ENCODE assay signal across 17 cellular contexts in the genomic region with DNA sequence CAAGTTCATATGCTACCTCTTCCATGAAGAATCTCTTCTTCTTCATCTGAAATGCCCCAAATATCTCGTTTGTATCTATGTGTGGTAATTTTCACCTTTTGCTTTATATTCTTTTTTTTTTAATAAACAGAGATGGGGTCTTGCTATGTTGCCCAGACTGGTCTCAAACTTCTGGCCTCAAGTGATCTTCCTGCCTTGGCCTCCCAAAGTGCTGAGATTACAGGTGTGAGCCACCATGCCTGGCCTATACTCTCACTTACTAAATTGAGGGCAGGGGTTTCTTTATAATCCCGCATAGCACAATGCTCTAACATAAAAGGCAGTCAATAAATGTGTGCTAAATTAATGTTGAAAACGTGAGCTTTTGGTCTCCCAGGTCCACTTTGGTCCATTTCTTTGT. TPM values are rescaled to one million over a fixed set of nuclear protein-coding genes. Genes with fewer than 3 reads are reported as not detected.
DNase-seq lines count a peak whose midpoint lies in the region; ATAC-seq, FAIRE-seq and TF ChIP-seq lines count a peak whose summit lies in the region.
"Had no signal": no experiment of that assay in that cellular context is flagged by ENCODE, and none has a peak within 500 bp of the region (broad histone marks: within the 10 kb centered on the region; RNA-seq: fewer than 3 reads in every experiment).

No MANE protein-coding gene starts in this region.

- peak overlapping the region; percentile 71 to 74; a peak in 5 of 6 replicates for H3K27ac ChIP-seq in A549
- H3K27ac ChIP-seq in H1 (ENCODE audit: low read depth, low read length), result no peak overlapping the region
- H3K27ac ChIP-seq in substantia nigra (ENCODE audit: low read depth, low read length, poor library complexity, severe bottlenecking), result no peak overlapping the region
- H3K27ac ChIP-seq: BLaER1 treated with 17β-estradiol and CSF1 and Interleukin-3, amounts not matched to agents 10 nM and 100 nM had no signal

- H3K4me1 ChIP-seq in A549, result peaks cover 88% of the 10 kb centered on the region
- H3K4me1 ChIP-seq in Caco-2, result peaks cover 96% of the 10 kb centered on the region
- peaks cover 3 to 18% (median 6%) of the 10 kb centered on the region in 4 experiments; a peak in 5 of 7 replicates for H3K4me1 ChIP-seq in H1 (replicated peaks in 1 of 4; ENCODE audit: control insufficient read depth in 3 of 4, insufficient read depth in 4 of 4, low read length in 3 of 4)

- H3K4me2 ChIP-seq in A549 (no peak overlapping the region), H1 (ENCODE audit: insufficient read depth in 1 of 2, low read depth in 2 of 2, low read length in 2 of 2) (no peak overlapping the region)
- H3K4me2 ChIP-seq: BLaER1 treated with 17β-estradiol and CSF1 and Interleukin-3, amounts not matched to agents 10 nM and 100 nM; GM23338 had no signal

- no peak overlapping the region for H2BK120ac ChIP-seq in H1 (replicated peaks; ENCODE audit: low read depth, low read length)

- H3K36me3 ChIP-seq in Caco-2 (ENCODE audit: control insufficient read depth, insufficient read depth, low read length) (peaks cover 2% of the 10 kb centered on the region; the same call in 1 of the 2 replicates), H1 (ENCODE audit: control insufficient read depth in 2 of 4, insufficient read depth in 4 of 4, low read length in 3 of 4) (no peaks in the 10 kb centered on the region)
- H3K36me3 ChIP-seq: BLaER1 treated with 17β-estradiol and CSF1 and Interleukin-3, amounts not matched to agents 10 nM and 100 nM had no signal

- no peak overlapping the region for H2BK12ac ChIP-seq in H1 (ENCODE audit: low read depth, low read length)

- H3K4ac ChIP-seq in H1 (replicated peaks; ENCODE audit: insufficient read length, low read depth, low read length), result no peak overlapping the region

- WGBS in A549 (ENCODE audit: missing lambda C conversion rate), result 78% methylated on average over 3 of the region's 3 CpGs
- WGBS in H1 (ENCODE audit: extremely low coverage in 1 of 2, insufficient coverage in 1 of 2, insufficient read length in 1 of 2, insufficient replicate concordance in 2 of 2, low coverage in 1 of 2, low lambda C conversion rate in 2 of 2, missing lambda C conversion rate in 1 of 2), 2 experiments, result 86% methylated on average over 3 of the region's 3 CpGs; no CpG with 5 or more reads in 1 of the 2 experiments

- TF ChIP-seq RAD21 in A549 (conservative IDR thresholded peaks at IDR 0.05 in 1 of 2, IDR thresholded peaks at IDR 0.05 in 1 of 2) (no peak), H1 (IDR thresholded peaks at IDR 0.05 in 1 of 2, conservative IDR thresholded peaks at IDR 0.05 in 1 of 2; ENCODE audit: low read depth in 2 of 2, low read length in 2 of 2) (no peak)

- peaks cover 70% of the 10 kb centered on the region for H3K36me3 Mint-ChIP-seq in Caco-2 (ENCODE audit: insufficient read depth, unreplicated experiment)

- no peak for TF ChIP-seq EP300 in A549 (IDR thresholded peaks at IDR 0.05)
- TF ChIP-seq EP300 in H1 (IDR thresholded peaks at IDR 0.05; ENCODE audit: borderline replicate concordance in 1 of 2, low read depth in 2 of 2, low read length in 2 of 2), result no peak

- H4K5ac ChIP-seq in H1 (ENCODE audit: insufficient read length, low read depth, low read length), result no peak overlapping the region

- H2BK15ac ChIP-seq in H1 (ENCODE audit: low read length), result 0 out of 2 replicates have a peak overlapping the region, but pooled peaks have one; percentile 36

- BruUV-seq in Caco-2 (replicated peaks; lab: Mats Ljungman, UMichigan), result no TSS peak

- H4K20me1 ChIP-seq in H1 (replicated peaks in 1 of 2; ENCODE audit: control insufficient read depth in 1 of 2, insufficient read depth in 2 of 2, low read length in 2 of 2), result no peaks in the 10 kb centered on the region
- H4K20me1 ChIP-seq: BLaER1 treated with 17β-estradiol and CSF1 and Interleukin-3, amounts not matched to agents 10 nM and 100 nM had no signal

- DNase-seq in A549 (ENCODE audit: low read depth in 1 of 2, low spot score in 1 of 2) (no peak), Caco-2 (no peak), H1 (ENCODE audit: low read depth in 1 of 2, low spot score in 2 of 2) (no peak), substantia nigra (lab: John Stamatoyannopoulos, UW) (no peak), GM03348 (ENCODE audit: low spot score) (no peak), NCI-H345 (lab: John Stamatoyannopoulos, UW) (no peak)
- DNase-seq: CD4-positive, CD25-positive, alpha-beta regulatory T cell; CD8-positive, alpha-beta memory T cell; COR-L47; H9 had no signal

- no peak for ATAC-seq in A549
- ATAC-seq: GM23338 had no signal

- H3K4me1 Mint-ChIP-seq in Caco-2 (ENCODE audit: low read depth, unreplicated experiment), result peaks cover 73% of the 10 kb centered on the region

- FAIRE-seq in A549 (lab: Jason Lieb, UNC), result no peak
- no peak for FAIRE-seq in H1 (lab: Jason Lieb, UNC)
- FAIRE-seq: D721Med, G401.6, GM12892, GM18507 had no signal

- H3K79me1 ChIP-seq in H1 (ENCODE audit: low read depth, low read length), result no peaks in the 10 kb centered on the region

- no peak overlapping the region for H4K8ac ChIP-seq in H1 (ENCODE audit: extremely low read depth, insufficient read depth, low read length)

- CTCF ChIA-PET in A549 (lab: Yijun Ruan, JAX), result interaction anchor here (1.5 to 1.9 kb wide), 2 partner anchors 13 to 16 kb away, joined by 5 to 6 read pairs; no protein-coding TSS in a partner anchor
- CTCF ChIA-PET in Caco-2 (lab: Charles Lee), result no interaction called here
- CTCF ChIA-PET in H1 (lab: Charles Lee; ENCODE audit: partially characterized antibody), result no interaction called here

- H3K4me3 ChIP-seq in A549 (no peak overlapping the region), Caco-2 (ENCODE audit: low read depth, low read length) (no peak overlapping the region), H1 (ENCODE audit: extremely low read depth in 1 of 4, insufficient read depth in 2 of 4, low read depth in 3 of 4, low read length in 4 of 4) (no peak overlapping the region)
- H3K4me3 ChIP-seq: BLaER1 treated with 17β-estradiol and CSF1 and Interleukin-3, amounts not matched to agents 10 nM and 100 nM; GM23338 had no signal

- H3K23me2 ChIP-seq in H1 (ENCODE audit: low read depth, low read length), result no peaks in the 10 kb centered on the region

- H3K4me3 Mint-ChIP-seq in Caco-2 (ENCODE audit: unreplicated experiment), result no peak overlapping the region
- H3K4me3 Mint-ChIP-seq: CD4-positive, CD25-positive, alpha-beta regulatory T cell; GM23338; H9 had no signal

- no peak overlapping the region for H3K23ac ChIP-seq in H1 (ENCODE audit: insufficient read length)

- no peaks in the 10 kb centered on the region for H3K79me2 ChIP-seq in H1 (ENCODE audit: control insufficient read depth in 1 of 2, insufficient read depth in 2 of 2, low read length in 2 of 2)

- no peak overlapping the region for H3K18ac ChIP-seq in H1 (ENCODE audit: extremely low read depth, low read length)

- no peak overlapping the region for H3K9ac ChIP-seq in H1 (replicated peaks in 1 of 4; ENCODE audit: extremely low read depth in 1 of 4, low read depth in 3 of 4, low read length in 3 of 4)
- H3K9ac ChIP-seq: BLaER1 treated with 17β-estradiol and CSF1 and Interleukin-3, amounts not matched to agents 10 nM and 100 nM had no signal

- TF ChIP-seq POLR2A in A549 (IDR thresholded peaks at IDR 0.05; ENCODE audit: low read length) (no peak), H1 (IDR thresholded peaks at IDR 0.05; ENCODE audit: control extremely low read depth in 1 of 2, low read depth in 2 of 2, low read length in 2 of 2) (no peak)

- H3K9me3 ChIP-seq in A549, result no peaks in the 10 kb centered on the region
- H3K9me3 ChIP-seq in Caco-2, result no peaks in the 10 kb centered on the region
- no peaks in the 10 kb centered on the region for H3K9me3 ChIP-seq in H1 (ENCODE audit: insufficient read depth in 2 of 2, low read depth in 1 of 2, low read length in 1 of 2)
- H3K9me3 ChIP-seq: BLaER1 treated with 17β-estradiol and CSF1 and Interleukin-3, amounts not matched to agents 10 nM and 100 nM had no signal

- no peaks in the 10 kb centered on the region for H3K27me3 Mint-ChIP-seq in Caco-2 (ENCODE audit: insufficient read depth, unreplicated experiment)
- H3K27me3 Mint-ChIP-seq: CD4-positive, CD25-positive, alpha-beta regulatory T cell; CD8-positive, alpha-beta memory T cell had no signal

- no peaks in the 10 kb centered on the region for H3K9me3 Mint-ChIP-seq in Caco-2 (ENCODE audit: unreplicated experiment)
- H3K9me3 Mint-ChIP-seq: CD8-positive, alpha-beta memory T cell; GM23338; H9 had no signal

- H2BK5ac ChIP-seq in H1 (ENCODE audit: low read depth, low read length), result no peak overlapping the region

- POLR2A ChIA-PET in A549 (lab: Yijun Ruan, JAX) (no interaction called here), Caco-2 (lab: Charles Lee) (no interaction called here), H1 (lab: Charles Lee; ENCODE audit: partially characterized antibody) (no interaction called here)

- H3K56ac ChIP-seq in H1 (replicated peaks; ENCODE audit: insufficient read length, low read depth, low read length), result no peak overlapping the region

- no peak overlapping the region for H2BK20ac ChIP-seq in H1 (ENCODE audit: low read length)

- no peak for TF ChIP-seq CTCF in A549 (IDR thresholded peaks at IDR 0.05)
- TF ChIP-seq CTCF in Caco-2 (IDR thresholded peaks at IDR 0.05; ENCODE audit: insufficient read depth in 1 of 2, low read depth in 1 of 2, low read length in 1 of 2, severe bottlenecking in 1 of 2, unreplicated experiment in 1 of 2), result no peak
- TF ChIP-seq CTCF in H1 (IDR thresholded peaks at IDR 0.05; ENCODE audit: control extremely low read depth in 1 of 3, insufficient read depth in 1 of 3, low read depth in 1 of 3, low read length in 3 of 3), result no peak

- no peak overlapping the region for H2AK5ac ChIP-seq in H1 (ENCODE audit: low read depth, low read length)

- H4K91ac ChIP-seq in H1 (replicated peaks; ENCODE audit: insufficient read length, low read length), result no peak overlapping the region

- intact Hi-C loops in Caco-2 (cut with micrococcal nuclease; ENCODE audit: unreplicated experiment), result no loop called here

- no peak overlapping the region for H2AFZ ChIP-seq in H1 (ENCODE audit: low read length)
- H2AFZ ChIP-seq: GM23338 had no signal

- peak overlapping the region; percentile 48 for H3K27ac Mint-ChIP-seq in Caco-2 (ENCODE audit: unreplicated experiment)
- H3K27ac Mint-ChIP-seq: CD4-positive, CD25-positive, alpha-beta regulatory T cell; GM23338; H9 had no signal

- no peak overlapping the region for H3K14ac ChIP-seq in H1 (ENCODE audit: insufficient read length)

- H3K27me3 ChIP-seq in Caco-2 (replicated peaks; ENCODE audit: control insufficient read depth, insufficient read depth, low read length) (no peaks in the 10 kb centered on the region), H1 (replicated peaks in 1 of 4; ENCODE audit: control insufficient read depth in 3 of 4, extremely low read depth in 1 of 4, insufficient read depth in 3 of 4, low read length in 3 of 4) (no peaks in the 10 kb centered on the region; a peak in 1 of 7 replicates)
- H3K27me3 ChIP-seq: BLaER1 treated with 17β-estradiol and CSF1 and Interleukin-3, amounts not matched to agents 10 nM and 100 nM had no signal

RNA-seq across cellular contexts. Expression of gene RNF43, which starts 30.6 kb away (rescaled TPM):
- 6.3 and 6.6 TPM in 2 replicates for polyA plus RNA-seq in A549 (2011; rRNA removed)
- polyA plus RNA-seq in A549 (2012; cell fraction: cytosol; rRNA removed), result 0.82 and 0.83 TPM in 2 replicates
- polyA plus RNA-seq in A549 (2012; cell fraction: nucleus; rRNA removed), result 1.3 and 2.3 TPM in 2 replicates
- polyA plus RNA-seq in A549 (2017; fragmentation: RNase III; extraction: RNeasy Plus Mini Kit Qiagen cat#74134 plus additional on column Dnase treatment), result 1.6 to 2.6 TPM (median 2.5 TPM) in 3 replicates
- 2.8 and 3.2 TPM in 2 replicates for polyA minus RNA-seq in A549 (2011; rRNA and poly(A)+ RNA removed)
- 84.2 and 87.1 TPM in 2 replicates for total RNA-seq in Caco-2 (2022)
- total RNA-seq in H1 (2021; fragmentation: NEBNext Ultra II Directional; extraction: Animal tissue kit (Norgen Biotek cat#: 25700)), result 0.89 and 2.4 TPM in 2 replicates
- 1.5 and 2.3 TPM in 2 replicates for polyA plus RNA-seq in H1 (2011; rRNA removed)
- 1.0 TPM for polyA plus RNA-seq in H1 (2011; cell fraction: cytosol; rRNA removed)
- polyA plus RNA-seq in H1 (2011; cell fraction: nucleus; rRNA removed), result 2.4 TPM
- polyA plus RNA-seq in H1 (2012, experiment 1 of 2), result 0.93 to 1.1 TPM (median 1.0 TPM) in 4 replicates
- polyA plus RNA-seq in H1 (2012, experiment 2 of 2), result 0.37 TPM
- polyA plus RNA-seq in H1 (2013, experiment 1 of 2), result 1.2 TPM
- 2.0 TPM for polyA plus RNA-seq in H1 (2013, experiment 2 of 2)
- polyA minus RNA-seq in H1 (2011; rRNA and poly(A)+ RNA removed), result 1.4 and 2.0 TPM in 2 replicates
- 1.0 TPM for polyA minus RNA-seq in H1 (2011; cell fraction: cytosol; rRNA and poly(A)+ RNA removed)
- 1.9 TPM for polyA minus RNA-seq in H1 (2011; cell fraction: nucleus; rRNA and poly(A)+ RNA removed)
- polyA plus RNA-seq: AG04450 had no signal

RNA-seq across cellular contexts. Expression of gene SUPT4H1, which starts 34.7 kb away (rescaled TPM):
- polyA plus RNA-seq in A549 (2011; rRNA removed) (241 and 260 TPM in 2 replicates), A549 (2017; fragmentation: RNase III; extraction: RNeasy Plus Mini Kit Qiagen cat#74134 plus additional on column Dnase treatment) (117 to 124 TPM (median 123 TPM) in 3 replicates), H1 (2011; rRNA removed) (115 and 143 TPM in 2 replicates)
- polyA plus RNA-seq in A549 (2012; cell fraction: cytosol; rRNA removed), result 112 and 123 TPM in 2 replicates
- 60.7 and 203 TPM in 2 replicates for polyA plus RNA-seq in A549 (2012; cell fraction: nucleus; rRNA removed)
- 81.6 and 112 TPM in 2 replicates for polyA minus RNA-seq in A549 (2011; rRNA and poly(A)+ RNA removed)
- 70.9 and 71.4 TPM in 2 replicates for total RNA-seq in Caco-2 (2022)
- 103 and 112 TPM in 2 replicates for total RNA-seq in H1 (2021; fragmentation: NEBNext Ultra II Directional; extraction: Animal tissue kit (Norgen Biotek cat#: 25700))
- 144 TPM for polyA plus RNA-seq in H1 (2011; cell fraction: cytosol; rRNA removed)
- polyA plus RNA-seq in H1 (2011; cell fraction: nucleus; rRNA removed), result 67.4 TPM
- polyA plus RNA-seq in H1 (2012, experiment 1 of 2), result 166 to 180 TPM (median 170 TPM) in 4 replicates
- polyA plus RNA-seq in H1 (2012, experiment 2 of 2), result 181 TPM
- 66.5 TPM for polyA plus RNA-seq in H1 (2013, experiment 1 of 2)
- polyA plus RNA-seq in H1 (2013, experiment 2 of 2), result 66.6 TPM
- polyA minus RNA-seq in H1 (2011; rRNA and poly(A)+ RNA removed), result 73.5 and 87.0 TPM in 2 replicates
- 50.8 TPM for polyA minus RNA-seq in H1 (2011; cell fraction: cytosol; rRNA and poly(A)+ RNA removed)
- polyA minus RNA-seq in H1 (2011; cell fraction: nucleus; rRNA and poly(A)+ RNA removed), result 33.5 TPM

RNA-seq across cellular contexts. Expression of gene TSPOAP1, which starts 58.1 kb away (rescaled TPM):
- polyA plus RNA-seq in A549 (2011; rRNA removed) (not detected in 2 replicates), A549 (2017; fragmentation: RNase III; extraction: RNeasy Plus Mini Kit Qiagen cat#74134 plus additional on column Dnase treatment) (not detected in 3 replicates), H1 (2011; rRNA removed) (7.6 and 9.8 TPM in 2 replicates)
- not detected in 2 replicates for polyA plus RNA-seq in A549 (2012; cell fraction: cytosol; rRNA removed)
- 0.01 and 0.04 TPM in 2 replicates for polyA plus RNA-seq in A549 (2012; cell fraction: nucleus; rRNA removed)
- not detected in 2 replicates for polyA minus RNA-seq in A549 (2011; rRNA and poly(A)+ RNA removed)
- 6.0 and 7.4 TPM in 2 replicates for total RNA-seq in Caco-2 (2022)
- 9.2 and 9.8 TPM in 2 replicates for total RNA-seq in H1 (2021; fragmentation: NEBNext Ultra II Directional; extraction: Animal tissue kit (Norgen Biotek cat#: 25700))
- 13.8 TPM for polyA plus RNA-seq in H1 (2011; cell fraction: cytosol; rRNA removed)
- 69.7 TPM for polyA plus RNA-seq in H1 (2011; cell fraction: nucleus; rRNA removed)
- polyA plus RNA-seq in H1 (2012, experiment 1 of 2), result 14.7 to 18.9 TPM (median 15.9 TPM) in 4 replicates
- 6.2 TPM for polyA plus RNA-seq in H1 (2012, experiment 2 of 2)
- polyA plus RNA-seq in H1 (2013, experiment 1 of 2), result 4.8 TPM
- polyA plus RNA-seq in H1 (2013, experiment 2 of 2), result 4.1 TPM
- polyA minus RNA-seq in H1 (2011; rRNA and poly(A)+ RNA removed), result 2.9 and 6.6 TPM in 2 replicates
- 5.8 TPM for polyA minus RNA-seq in H1 (2011; cell fraction: cytosol; rRNA and poly(A)+ RNA removed)
- 8.9 TPM for polyA minus RNA-seq in H1 (2011; cell fraction: nucleus; rRNA and poly(A)+ RNA removed)

Comparison
In these comparisons a context has a peak if more than half of its experiments do, and no peak if none do; other contexts are left out.
1. H3K27ac ChIP-seq: peak in A549 (2 of 2); none in H1 (single experiment) and substantia nigra (single experiment).
2. RNA of gene RNF43, which starts 30.6 kb away (total RNA-seq): 84.2 to 87.1 TPM in Caco-2; 0.89 to 2.4 TPM in H1; every median in the first group is over 10 times any median in the second.